Comparison of ENCODE assay signal across 1 cellular context in genomic region chrX:40406330-40406859, GRCh38.
TF ChIP-seq lines count a peak whose summit lies in the region.

No MANE protein-coding gene starts in this region.

TF ChIP-seq in GM12878, 131 proteins besides CTCF, POLR2A, EP300 and RAD21 (continued from another document):
- TF ChIP-seq ATF2 (IDR thresholded peaks at IDR 0.05; ENCODE audit: low read length) (peak; percentile 57; the same call in 1 of the 2 replicates), PAX5 (IDR thresholded peaks at IDR 0.05; ENCODE audit: borderline replicate concordance, low read depth, low read length) (peak; percentile 75), TCF12 (IDR thresholded peaks at IDR 0.05; ENCODE audit: low read depth, low read length) (peak; percentile 70; the same call in 1 of the 2 replicates), DPF2 (IDR thresholded peaks at IDR 0.05) (0 out of 2 replicates have a peak, but pooled peaks have one; percentile 42), TCF3 (IDR thresholded peaks at IDR 0.05; ENCODE audit: borderline replicate concordance, insufficient read depth, low read depth, low read length) (0 out of 2 replicates have a peak, but pooled peaks have one; percentile 51), NR2F1 (conservative IDR thresholded peaks at IDR 0.05) (no peak), BMI1 (IDR thresholded peaks at IDR 0.05; ENCODE audit: borderline replicate concordance) (no peak)
TF ChIP-seq in GM12878: peak in this region for 15.
